ENCODE assay signal across 25 cellular contexts in genomic region chr15:22870865-22871264, GRCh38. TPM values are rescaled to one million over a fixed set of nuclear protein-coding genes. Genes with fewer than 3 reads are reported as not detected.
A peak's percentile ranks its signal among the peaks of the same experiment; 100 is the strongest.
DNase-seq lines count a peak whose midpoint lies in the region; ATAC-seq and TF ChIP-seq lines count a peak whose summit lies in the region.
"Had no signal": no experiment of that assay in that cellular context is flagged by ENCODE, and none has a peak within 500 bp of the region (broad histone marks: within the 10 kb centered on the region; RNA-seq: fewer than 3 reads in every experiment).

No MANE protein-coding gene starts in this region.

- H2BK12ac ChIP-seq in trophoblast cell (ENCODE audit: low read length), result no peak overlapping the region

- no peak overlapping the region for H3K18ac ChIP-seq in trophoblast cell (ENCODE audit: low read length)

- H2BK120ac ChIP-seq in trophoblast cell (ENCODE audit: insufficient read depth, low read length, poor library complexity), result no peak overlapping the region

- H4K12ac ChIP-seq in trophoblast cell (ENCODE audit: low read depth, low read length), result no peak overlapping the region

- no peak for ATAC-seq in memory B cell (ENCODE audit: low read depth)
- ATAC-seq in stimulated activated naive B cell treated with anti-CD40 and anti-IgM and Interleukin-4, amounts not matched to agents 10 μg/mL and 1 μg/mL and 100 μg/mL, for 72 hours (replicated peaks), result peak in 1 of 2 donors; percentile 20
- ATAC-seq: CD8-positive, alpha-beta T cell; PC-3; SK-N-SH treated with all-trans-retinoic acid at 6 μM for 48 hours had no signal

- no peak overlapping the region for H3K4ac ChIP-seq in trophoblast cell (ENCODE audit: low read depth, low read length)

- H3K4me3 Mint-ChIP-seq in HFFc6 (no peak overlapping the region), memory B cell (no peak overlapping the region)
- H3K4me3 Mint-ChIP-seq in stimulated activated naive B cell treated with anti-CD40 and anti-IgM and Interleukin-4, amounts not matched to agents 10 μg/mL and 1 μg/mL and 100 μg/mL, for 72 hours, result peak overlapping the region in 1 of 2 donors; percentile 51
- H3K4me3 Mint-ChIP-seq: CD8-positive, alpha-beta T cell had no signal

- no peak overlapping the region for H2BK5ac ChIP-seq in trophoblast cell (ENCODE audit: low read depth, low read length, poor library complexity)

- H3K4me3 ChIP-seq in trophoblast cell (ENCODE audit: low read depth, low read length), result no peak overlapping the region
- H3K4me3 ChIP-seq: A549, SJCRH30 had no signal

- H3K36me3 Mint-ChIP-seq in HFFc6 (ENCODE audit: low read depth) (peaks cover 53% of the 10 kb centered on the region), memory B cell (peaks cover 26% of the 10 kb centered on the region)
- peaks cover 22 to 51% of the 10 kb centered on the region in 2 donors for H3K36me3 Mint-ChIP-seq in stimulated activated naive B cell treated with anti-CD40 and anti-IgM and Interleukin-4, amounts not matched to agents 10 μg/mL and 1 μg/mL and 100 μg/mL, for 72 hours

- peaks cover 14 to 15% of the 10 kb centered on the region in 2 experiments for H3K4me1 ChIP-seq in trophoblast cell (ENCODE audit: control insufficient read depth in 1 of 2, insufficient read depth in 2 of 2, low read length in 2 of 2)
- H3K4me1 ChIP-seq: A549 had no signal

- peaks cover 34 to 46% of the 10 kb centered on the region in 2 experiments for H3K36me3 ChIP-seq in trophoblast cell (ENCODE audit: control insufficient read depth in 1 of 2, insufficient read depth in 2 of 2, low read length in 2 of 2)

- WGBS in trophoblast cell (ENCODE audit: extremely low coverage, insufficient coverage, insufficient read length), result no CpG with 5 or more reads among the region's 11 CpGs

- H3K9me3 Mint-ChIP-seq in HFFc6, result no peaks in the 10 kb centered on the region
- no peaks in the 10 kb centered on the region for H3K9me3 Mint-ChIP-seq in memory B cell
- H3K9me3 Mint-ChIP-seq in stimulated activated naive B cell treated with anti-CD40 and anti-IgM and Interleukin-4, amounts not matched to agents 10 μg/mL and 1 μg/mL and 100 μg/mL, for 72 hours, result no peaks in the 10 kb centered on the region
- H3K9me3 Mint-ChIP-seq: CD8-positive, alpha-beta T cell had no signal

- no peak overlapping the region for H4K91ac ChIP-seq in trophoblast cell (ENCODE audit: low read depth, low read length)

- H3K79me2 ChIP-seq in trophoblast cell (ENCODE audit: control insufficient read depth, insufficient read depth, low read length, poor library complexity), result no peaks in the 10 kb centered on the region

- H3K27ac Mint-ChIP-seq in HFFc6 (peak overlapping the region; percentile 49; the same call in 1 of the 2 replicates), memory B cell (peak overlapping the region; percentile 61)
- peak overlapping the region; percentile 60 for H3K27ac Mint-ChIP-seq in stimulated activated naive B cell treated with anti-CD40 and anti-IgM and Interleukin-4, amounts not matched to agents 10 μg/mL and 1 μg/mL and 100 μg/mL, for 72 hours
- H3K27ac Mint-ChIP-seq: CD8-positive, alpha-beta T cell had no signal

- no peak overlapping the region for H3K4me2 ChIP-seq in trophoblast cell (ENCODE audit: low read length)
- H3K4me2 ChIP-seq: A549 had no signal

- no peak overlapping the region for H4K8ac ChIP-seq in trophoblast cell (ENCODE audit: low read depth, low read length)

- no peak overlapping the region for H2AFZ ChIP-seq in trophoblast cell (ENCODE audit: insufficient read depth, low read length, poor library complexity)

- no peak overlapping the region for H3K23ac ChIP-seq in trophoblast cell (ENCODE audit: low read length)

- peaks cover 4% of the 10 kb centered on the region for H3K79me1 ChIP-seq in trophoblast cell (ENCODE audit: low read length)

- no peak overlapping the region for H3K27ac ChIP-seq in trophoblast cell (ENCODE audit: low read depth, low read length)
- H3K27ac ChIP-seq: A549, SJCRH30 had no signal

- no peak for TF ChIP-seq CTCF in HFFc6 (IDR thresholded peaks at IDR 0.05)

- H3K14ac ChIP-seq in trophoblast cell (ENCODE audit: low read length), result no peak overlapping the region

- no peak overlapping the region for H3K9ac ChIP-seq in trophoblast cell (ENCODE audit: low read length)

- no peaks in the 10 kb centered on the region for H3K27me3 ChIP-seq in trophoblast cell (ENCODE audit: insufficient read depth, low read length)
- H3K27me3 ChIP-seq: SJCRH30 had no signal

- peak; percentile 21 for DNase-seq in D341Med (ENCODE audit: low spot score)
- DNase-seq in HFFc6, result no peak
- DNase-seq in memory B cell (ENCODE audit: low spot score in 2 of 2), result no peak
- DNase-seq in stimulated activated naive B cell treated with anti-CD40 and anti-IgM and Interleukin-4, amounts not matched to agents 10 μg/mL and 1 μg/mL and 100 μg/mL, for 72 hours, result no peak
- DNase-seq in trophoblast cell, result no peak
- DNase-seq in NCI-H524 (lab: John Stamatoyannopoulos, UW), result no peak
- DNase-seq in CD1c-positive myeloid dendritic cell (ENCODE audit: extremely low spot score), result no peak
- DNase-seq: AML-193; C1 segment of cervical spinal cord; CD8-positive, alpha-beta T cell; DND-41; Kasumi-1; MV-4-11; NCI-H1105; NCI-H1436 treated with DMSO at 0.1 percent for 48 hours; NCI-H1930; NCI-H2107; NCI-H446; NCI-H526; NCI-H82; NK-92 treated with Interleukin-12 subunit alpha and Interleukin-12 subunit beta, amount 100 ng/mL, for 24 hours; PC-3; SJCRH30 had no signal

- no peak overlapping the region for H2AK5ac ChIP-seq in trophoblast cell (ENCODE audit: low read length)

- H3K4me1 Mint-ChIP-seq in HFFc6 (ENCODE audit: low read depth) (peaks cover 24% of the 10 kb centered on the region), memory B cell (peaks cover 2% of the 10 kb centered on the region)
- H3K4me1 Mint-ChIP-seq in stimulated activated naive B cell treated with anti-CD40 and anti-IgM and Interleukin-4, amounts not matched to agents 10 μg/mL and 1 μg/mL and 100 μg/mL, for 72 hours, result peaks cover 4 to 19% of the 10 kb centered on the region in 2 donors

- H3K27me3 Mint-ChIP-seq in HFFc6 (ENCODE audit: insufficient read depth), result peaks cover 1% of the 10 kb centered on the region
- H3K27me3 Mint-ChIP-seq in memory B cell, result no peaks in the 10 kb centered on the region
- H3K27me3 Mint-ChIP-seq in stimulated activated naive B cell treated with anti-CD40 and anti-IgM and Interleukin-4, amounts not matched to agents 10 μg/mL and 1 μg/mL and 100 μg/mL, for 72 hours, result no peaks in the 10 kb centered on the region

- no peaks in the 10 kb centered on the region for H3K9me3 ChIP-seq in trophoblast cell (ENCODE audit: insufficient read depth, low read depth, low read length)
- H3K9me3 ChIP-seq: A549, SJCRH30 had no signal

RNA-seq across cellular contexts. Expression of gene NIPA2, which starts 32.4 kb away (rescaled TPM):
- total RNA-seq in HFFc6 (2021; fragmentation: NEBNext Ultra II Directional; extraction: Animal tissue kit (Norgen Biotek cat#: 25700)), result 10 to 100 TPM; 71.7 to 92.4 (median 76.6) TPM
- 81.2 and 81.5 TPM in 2 replicates for polyA plus RNA-seq in trophoblast cell (2013)
